ENCODE assay signal across 23 cellular contexts in genomic region chr1:171509191-171509590, GRCh38. TPM values are rescaled to one million over a fixed set of nuclear protein-coding genes. Genes with fewer than 3 reads are reported as not detected.
A peak's percentile ranks its signal among the peaks of the same experiment; 100 is the strongest.
DNase-seq lines count a peak whose midpoint lies in the region; ATAC-seq and TF ChIP-seq lines count a peak whose summit lies in the region.
"Had no signal": no experiment of that assay in that cellular context is flagged by ENCODE, and none has a peak within 500 bp of the region (broad histone marks: within the 10 kb centered on the region; RNA-seq: fewer than 3 reads in every experiment).

No MANE protein-coding gene starts in this region.

- H3K27me3 Mint-ChIP-seq in activated naive CD4-positive, alpha-beta T cell treated with anti-CD3 and anti-CD28 coated beads, Interleukin-2, amount 50 U/mL, for 24 hours, result no peaks in the 10 kb centered on the region
- H3K27me3 Mint-ChIP-seq in IgD-negative memory B cell, result no peaks in the 10 kb centered on the region
- H3K27me3 Mint-ChIP-seq in central memory CD8-positive, alpha-beta T cell, result no peaks in the 10 kb centered on the region
- H3K27me3 Mint-ChIP-seq: activated B cell treated with CpG ODN at 0.5 μM for 24 hours; activated CD8-positive, alpha-beta memory T cell treated with anti-CD3 and anti-CD28 coated beads, Interleukin-2, amount 10 ng/mL, durations not matched to agents 7 days and 5 days; activated naive CD4-positive, alpha-beta T cell treated with anti-CD3 and anti-CD28 coated beads, Interleukin-2, amount 10 ng/mL, durations not matched to agents 7 days and 5 days; dendritic cell treated with granulocyte-macrophage colony-stimulating factor and Interleukin-4, amounts not matched to agents 40 ng/mL and 50 ng/mL, for 4 days had no signal

- no peaks in the 10 kb centered on the region for H3K4me1 ChIP-seq in neutrophil (ENCODE audit: control insufficient read depth in 1 of 2, insufficient read depth in 1 of 2, low read depth in 1 of 2, low read length in 1 of 2)

- DNase-seq in activated naive CD4-positive, alpha-beta T cell (lab: John Stamatoyannopoulos, UW), result no peak
- no peak for DNase-seq in central memory CD8-positive, alpha-beta T cell (ENCODE audit: low spot score in 2 of 2)
- DNase-seq in NCI-H187 treated with DMSO at 0.1 percent for 48 hours (lab: John Stamatoyannopoulos, UW), result no peak
- no peak for DNase-seq in activated gamma-delta T cell (lab: John Stamatoyannopoulos, UW)
- DNase-seq: activated B cell treated with CpG ODN at 0.5 μM for 24 hours; activated CD8-positive, alpha-beta memory T cell treated with anti-CD3 and anti-CD28 coated beads, Interleukin-2, amount 10 ng/mL, durations not matched to agents 7 days and 5 days; activated naive CD4-positive, alpha-beta T cell treated with anti-CD3 and anti-CD28 coated beads, Interleukin-2, amount 10 ng/mL, durations not matched to agents 7 days and 5 days; DMS79 treated with DMSO at 0.1 percent for 48 hours; foreskin fibroblast; KBM-7; NCI-H1694; NCI-H774; nucleus accumbens; OCI-M1; SIG-M5; stimulated activated CD4-positive, alpha-beta T cell treated with anti-CD3 and anti-CD28 coated beads, Interleukin-2, amount 100 ng/mL, for 48 hours; upper lobe of left lung had no signal

- no peak overlapping the region for H3K4me3 ChIP-seq in neutrophil (ENCODE audit: low read depth in 1 of 2, low read length in 1 of 2)
- H3K4me3 ChIP-seq: smooth muscle cell, upper lobe of left lung had no signal

- peak overlapping the region; percentile 25 for H3K27ac ChIP-seq in neutrophil
- H3K27ac ChIP-seq: upper lobe of left lung had no signal

- H3K9me3 ChIP-seq in neutrophil, result no peaks in the 10 kb centered on the region
- H3K9me3 ChIP-seq: upper lobe of left lung had no signal

- no peaks in the 10 kb centered on the region for H3K9me3 Mint-ChIP-seq in activated naive CD4-positive, alpha-beta T cell treated with anti-CD3 and anti-CD28 coated beads, Interleukin-2, amount 50 U/mL, for 24 hours
- no peaks in the 10 kb centered on the region for H3K9me3 Mint-ChIP-seq in IgD-negative memory B cell
- H3K9me3 Mint-ChIP-seq in central memory CD8-positive, alpha-beta T cell, result no peaks in the 10 kb centered on the region
- H3K9me3 Mint-ChIP-seq: activated B cell treated with CpG ODN at 0.5 μM for 24 hours; activated naive CD4-positive, alpha-beta T cell treated with anti-CD3 and anti-CD28 coated beads, Interleukin-2, amount 10 ng/mL, durations not matched to agents 7 days and 5 days; dendritic cell treated with granulocyte-macrophage colony-stimulating factor and Interleukin-4, amounts not matched to agents 40 ng/mL and 50 ng/mL, for 4 days had no signal

- no peak for TF ChIP-seq CTCF in neutrophil (IDR thresholded peaks at IDR 0.05)

- H3K4me3 Mint-ChIP-seq in activated naive CD4-positive, alpha-beta T cell treated with anti-CD3 and anti-CD28 coated beads, Interleukin-2, amount 50 U/mL, for 24 hours, result peak overlapping the region; percentile 13
- H3K4me3 Mint-ChIP-seq in IgD-negative memory B cell, result no peak overlapping the region
- no peak overlapping the region for H3K4me3 Mint-ChIP-seq in central memory CD8-positive, alpha-beta T cell
- H3K4me3 Mint-ChIP-seq: activated B cell treated with CpG ODN at 0.5 μM for 24 hours; activated CD8-positive, alpha-beta memory T cell treated with anti-CD3 and anti-CD28 coated beads, Interleukin-2, amount 10 ng/mL, durations not matched to agents 7 days and 5 days; activated naive CD4-positive, alpha-beta T cell treated with anti-CD3 and anti-CD28 coated beads, Interleukin-2, amount 10 ng/mL, durations not matched to agents 7 days and 5 days; dendritic cell treated with granulocyte-macrophage colony-stimulating factor and Interleukin-4, amounts not matched to agents 40 ng/mL and 50 ng/mL, for 4 days had no signal

- H3K4me1 Mint-ChIP-seq in activated naive CD4-positive, alpha-beta T cell treated with anti-CD3 and anti-CD28 coated beads, Interleukin-2, amount 50 U/mL, for 24 hours, result peaks cover 85% of the 10 kb centered on the region
- peaks cover 59 to 77% (median 64%) of the 10 kb centered on the region in 3 donors for H3K4me1 Mint-ChIP-seq in IgD-negative memory B cell
- peaks cover 91% of the 10 kb centered on the region for H3K4me1 Mint-ChIP-seq in central memory CD8-positive, alpha-beta T cell

- no peaks in the 10 kb centered on the region for H3K27me3 ChIP-seq in neutrophil
- H3K27me3 ChIP-seq: upper lobe of left lung had no signal

- H3K36me3 ChIP-seq in neutrophil, result peaks cover 15% of the 10 kb centered on the region

- peaks cover 6% of the 10 kb centered on the region for H3K36me3 Mint-ChIP-seq in activated naive CD4-positive, alpha-beta T cell treated with anti-CD3 and anti-CD28 coated beads, Interleukin-2, amount 50 U/mL, for 24 hours
- H3K36me3 Mint-ChIP-seq in IgD-negative memory B cell, result peaks cover 2% of the 10 kb centered on the region
- H3K36me3 Mint-ChIP-seq in central memory CD8-positive, alpha-beta T cell (ENCODE audit: insufficient read depth), result peaks cover 37% of the 10 kb centered on the region

- peak overlapping the region; percentile 49 for H3K27ac Mint-ChIP-seq in activated naive CD4-positive, alpha-beta T cell treated with anti-CD3 and anti-CD28 coated beads, Interleukin-2, amount 50 U/mL, for 24 hours
- peak overlapping the region in 2 of 3 donors; percentile 15 to 48 for H3K27ac Mint-ChIP-seq in IgD-negative memory B cell
- H3K27ac Mint-ChIP-seq in central memory CD8-positive, alpha-beta T cell (ENCODE audit: low read depth), result peak overlapping the region; percentile 80
- H3K27ac Mint-ChIP-seq: activated B cell treated with CpG ODN at 0.5 μM for 24 hours; activated CD8-positive, alpha-beta memory T cell treated with anti-CD3 and anti-CD28 coated beads, Interleukin-2, amount 10 ng/mL, durations not matched to agents 7 days and 5 days; activated naive CD4-positive, alpha-beta T cell treated with anti-CD3 and anti-CD28 coated beads, Interleukin-2, amount 10 ng/mL, durations not matched to agents 7 days and 5 days; dendritic cell treated with granulocyte-macrophage colony-stimulating factor and Interleukin-4, amounts not matched to agents 40 ng/mL and 50 ng/mL, for 4 days had no signal

- no peak for ATAC-seq in central memory CD8-positive, alpha-beta T cell (replicated peaks; ENCODE audit: extremely low read depth, poor library complexity, severe bottlenecking)
- no peak for ATAC-seq in GM19397 (IDR thresholded peaks at IDR 0.05; ENCODE audit: unreplicated experiment)
- ATAC-seq: activated CD8-positive, alpha-beta memory T cell treated with anti-CD3 and anti-CD28 coated beads, Interleukin-2, amount 10 ng/mL, durations not matched to agents 7 days and 5 days had no signal

RNA-seq across cellular contexts. Expression of gene PRRC2C, which starts 23.9 kb away (rescaled TPM):
- polyA plus RNA-seq in IgD-negative memory B cell, result 67.2 TPM
